8 cellular contexts compared by ENCODE assay signal in the genomic region with DNA sequence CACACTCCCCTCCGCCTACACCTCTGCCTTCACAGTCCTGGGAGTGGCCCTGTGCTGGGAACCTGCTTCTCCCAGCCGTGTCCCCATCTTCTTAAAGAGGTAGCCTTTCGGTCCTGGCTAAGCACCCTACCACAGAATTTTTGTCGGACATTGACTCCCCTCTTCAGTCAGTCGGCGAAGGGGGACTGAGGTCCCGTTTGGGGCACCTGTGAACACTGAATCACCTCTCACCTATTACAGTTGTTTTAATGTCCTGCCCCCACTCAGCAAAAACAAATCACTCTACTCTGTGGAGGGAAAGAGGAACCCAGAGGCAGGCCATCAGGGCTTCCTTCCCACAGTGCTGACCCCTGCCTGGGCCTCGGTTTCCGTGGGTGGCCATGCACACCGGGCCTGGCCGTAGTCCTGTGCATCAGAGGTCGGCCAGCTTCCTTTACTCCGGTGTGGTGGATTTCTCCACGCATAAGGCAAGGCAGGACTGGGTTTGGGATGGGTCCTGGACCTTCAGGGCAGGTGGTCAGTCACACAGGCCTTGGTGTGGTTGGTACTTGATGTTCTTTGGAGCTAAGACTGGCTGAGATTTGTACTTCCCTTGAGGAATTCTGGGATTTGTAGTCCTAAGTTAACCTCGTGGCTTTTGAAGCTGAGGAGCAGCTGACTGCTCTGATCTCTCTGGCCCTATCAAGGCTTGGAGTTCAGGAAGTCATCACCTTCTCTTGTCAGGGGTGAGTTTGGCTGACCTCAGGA. TPM values are rescaled to one million over a fixed set of nuclear protein-coding genes. Genes with fewer than 3 reads are reported as not detected.
DNase-seq lines count a peak whose midpoint lies in the region; ATAC-seq and TF ChIP-seq lines count a peak whose summit lies in the region.

No MANE protein-coding gene starts in this region.

- POLR2A ChIA-PET in activated CD4-positive, alpha-beta T cell treated with anti-CD3 and anti-CD28 coated beads for 36 hours (lab: Charles Lee): interaction anchor here (1.0 kb wide), 2 partner anchors 16 to 20 kb away, joined by 3 to 4 read pairs; no protein-coding TSS in a partner anchor
- POLR2A ChIA-PET in activated B cell treated with CpG ODN at 0.5 μM for 24 hours (lab: Charles Lee): interaction anchor here (0.9 to 1.5 kb wide), 2 partner anchors 37 to 39 kb away, joined by 3 read pairs; a partner anchor contains a TSS
- POLR2A ChIA-PET in naive thymus-derived CD8-positive, alpha-beta T cell (lab: Charles Lee): interaction anchor here (3.0 kb wide), 1 partner anchor 24 kb away, joined by 15 read pairs; a partner anchor contains a TSS

- H3K4me3 ChIP-seq in KMS-11 (IDR thresholded peaks at IDR 0.05; ENCODE audit: insufficient read depth, low read depth, low read length): no peak overlapping the region

- peak overlapping the region; percentile 73 for H3K27ac Mint-ChIP-seq in activated CD4-positive, alpha-beta T cell treated with anti-CD3 and anti-CD28 coated beads for 36 hours
- peak overlapping the region; percentile 73 for H3K27ac Mint-ChIP-seq in activated B cell treated with CpG ODN at 0.5 μM for 24 hours
- peak overlapping the region; percentile 76 to 99 (median 94) for H3K27ac Mint-ChIP-seq in naive thymus-derived CD8-positive, alpha-beta T cell

- peaks cover 60% of the 10 kb centered on the region for H3K4me1 Mint-ChIP-seq in activated CD4-positive, alpha-beta T cell treated with anti-CD3 and anti-CD28 coated beads for 36 hours
- H3K4me1 Mint-ChIP-seq in activated B cell treated with CpG ODN at 0.5 μM for 24 hours: peaks cover 33% of the 10 kb centered on the region
- H3K4me1 Mint-ChIP-seq in naive thymus-derived CD8-positive, alpha-beta T cell: peaks cover 21 to 44% (median 42%) of the 10 kb centered on the region in 4 donors

- no peak for DNase-seq in activated CD4-positive, alpha-beta T cell treated with anti-CD3 and anti-CD28 coated beads for 36 hours
- DNase-seq in activated CD4-positive, alpha-beta T cell treated with anti-CD3 and anti-CD28 coated beads for 48 hours: no peak
- no peak for DNase-seq in activated B cell treated with CpG ODN at 0.5 μM for 24 hours
- DNase-seq in fibroblast of peridontal ligament (ENCODE audit: extremely low read depth): peak; percentile 75
- no peak for DNase-seq in naive thymus-derived CD8-positive, alpha-beta T cell
- DNase-seq in activated CD8-positive, alpha-beta memory T cell treated with anti-CD3 and anti-CD28 coated beads for 24 hours: no peak

- H3K36me3 Mint-ChIP-seq in activated CD4-positive, alpha-beta T cell treated with anti-CD3 and anti-CD28 coated beads for 36 hours (ENCODE audit: low read depth): peaks cover 36% of the 10 kb centered on the region
- H3K36me3 Mint-ChIP-seq in activated B cell treated with CpG ODN at 0.5 μM for 24 hours (ENCODE audit: low read depth): peaks cover 36% of the 10 kb centered on the region
- H3K36me3 Mint-ChIP-seq in naive thymus-derived CD8-positive, alpha-beta T cell: peaks cover 0 to 33% (median 5%) of the 10 kb centered on the region in 3 donors

- no peaks in the 10 kb centered on the region for H4K20me1 ChIP-seq in KMS-11 (ENCODE audit: insufficient read depth)

- ATAC-seq in activated CD4-positive, alpha-beta T cell treated with anti-CD3 and anti-CD28 coated beads for 36 hours: no peak
- ATAC-seq in activated B cell treated with CpG ODN at 0.5 μM for 24 hours (ENCODE audit: low read depth): peak; percentile 7
- ATAC-seq in naive thymus-derived CD8-positive, alpha-beta T cell: peak; percentile 30 to 37
- ATAC-seq in GM18868 (IDR thresholded peaks at IDR 0.05; ENCODE audit: unreplicated experiment): no peak

- peaks cover 6% of the 10 kb centered on the region; the same call in 1 of the 2 replicates for H3K36me3 ChIP-seq in KMS-11 (ENCODE audit: insufficient read depth)

- H3K27me3 Mint-ChIP-seq in activated CD4-positive, alpha-beta T cell treated with anti-CD3 and anti-CD28 coated beads for 36 hours: no peaks in the 10 kb centered on the region
- H3K27me3 Mint-ChIP-seq in activated B cell treated with CpG ODN at 0.5 μM for 24 hours: peaks cover 5% of the 10 kb centered on the region
- H3K27me3 Mint-ChIP-seq in naive thymus-derived CD8-positive, alpha-beta T cell: no peaks in the 10 kb centered on the region

- TF ChIP-seq CTCF in KMS-11 (conservative IDR thresholded peaks at IDR 0.05; ENCODE audit: low read depth, low read length): no peak
- no peak for TF ChIP-seq CTCF in activated B cell treated with CpG ODN at 0.5 μM for 24 hours (IDR thresholded peaks at IDR 0.05)

- no peak overlapping the region for H3K27ac ChIP-seq in KMS-11

- peaks cover 3% of the 10 kb centered on the region for H3K4me1 ChIP-seq in KMS-11 (ENCODE audit: low read depth, poor library complexity, severe bottlenecking)

- peak overlapping the region; percentile 34; the same call in 1 of the 2 replicates for H3K9ac ChIP-seq in KMS-11

- CTCF ChIA-PET in activated CD4-positive, alpha-beta T cell treated with anti-CD3 and anti-CD28 coated beads for 36 hours (lab: Charles Lee): interaction anchor here (0.6 to 1.4 kb wide), 5 partner anchors 25 to 824 kb away, joined by 3 to 4 read pairs (median 3); a partner anchor contains a TSS
- CTCF ChIA-PET in activated B cell treated with CpG ODN at 0.5 μM for 24 hours (lab: Charles Lee): interaction anchor here (1.5 kb wide), 1 partner anchor 17 kb away, joined by 3 read pairs; no protein-coding TSS in a partner anchor

- H3K4me3 Mint-ChIP-seq in activated CD4-positive, alpha-beta T cell treated with anti-CD3 and anti-CD28 coated beads for 36 hours: peak overlapping the region; percentile 75
- H3K4me3 Mint-ChIP-seq in activated B cell treated with CpG ODN at 0.5 μM for 24 hours: peak overlapping the region; percentile 84
- H3K4me3 Mint-ChIP-seq in naive thymus-derived CD8-positive, alpha-beta T cell: peak overlapping the region; percentile 80 to 96 (median 92)

- H2AFZ ChIP-seq in KMS-11 (ENCODE audit: low read depth): no peak overlapping the region

- no peaks in the 10 kb centered on the region for H3K27me3 ChIP-seq in KMS-11 (ENCODE audit: insufficient read depth, low read depth)

- no peaks in the 10 kb centered on the region for H3K79me2 ChIP-seq in KMS-11 (ENCODE audit: insufficient read depth, low read depth)

- no peaks in the 10 kb centered on the region for H3K9me3 Mint-ChIP-seq in activated CD4-positive, alpha-beta T cell treated with anti-CD3 and anti-CD28 coated beads for 36 hours (ENCODE audit: low read depth)
- no peaks in the 10 kb centered on the region for H3K9me3 Mint-ChIP-seq in activated B cell treated with CpG ODN at 0.5 μM for 24 hours
- H3K9me3 Mint-ChIP-seq in naive thymus-derived CD8-positive, alpha-beta T cell: no peaks in the 10 kb centered on the region

- peak overlapping the region; percentile 26; the same call in 1 of the 2 replicates for H3K4me2 ChIP-seq in KMS-11

- intact Hi-C loops in activated CD4-positive, alpha-beta T cell treated with anti-CD3 and anti-CD28 coated beads for 36 hours (cut with DNase I, micrococcal nuclease): loop anchor here in 1 of 2 experiments (10.0 kb wide), 1 partner anchor 1598 kb away; a partner anchor contains a TSS
- intact Hi-C loops in activated B cell treated with CpG ODN at 0.5 μM for 24 hours (cut with micrococcal nuclease): no loop called here

RNA-seq across cellular contexts. Expression of a gene that starts 0.7 kb away (rescaled TPM):
- 1 to 10 TPM; 3.7 to 4.5 TPM for total RNA-seq in activated CD4-positive, alpha-beta T cell treated with anti-CD3 and anti-CD28 coated beads for 36 hours
- total RNA-seq in activated B cell treated with CpG ODN at 0.5 μM for 24 hours: 4.5 and 5.3 TPM in 2 replicates
- total RNA-seq in naive thymus-derived CD8-positive, alpha-beta T cell: 1 to 10 TPM; 7.7 to 9.0 TPM
- polyA plus RNA-seq in naive thymus-derived CD8-positive, alpha-beta T cell: 1 to 10 TPM in 2 of 3 donors, under 1 TPM in 1; 0.98 to 1.8 (median 1.0) TPM

RNA-seq across cellular contexts. Expression of a gene that starts 22.3 kb away (rescaled TPM):
- 100 to 1,000 TPM; 479 to 556 TPM for total RNA-seq in activated CD4-positive, alpha-beta T cell treated with anti-CD3 and anti-CD28 coated beads for 36 hours
- 292 and 319 TPM in 2 replicates for total RNA-seq in activated B cell treated with CpG ODN at 0.5 μM for 24 hours
- total RNA-seq in naive thymus-derived CD8-positive, alpha-beta T cell: 100 to 1,000 TPM; 220 to 229 TPM
- 10 to 100 TPM; 13.6 to 44.6 (median 21.1) TPM for polyA plus RNA-seq in naive thymus-derived CD8-positive, alpha-beta T cell

RNA-seq across cellular contexts. Expression of a gene that starts 24.7 kb away (rescaled TPM):
- total RNA-seq in activated CD4-positive, alpha-beta T cell treated with anti-CD3 and anti-CD28 coated beads for 36 hours: 1 to 10 TPM; 4.6 to 4.7 TPM
- 3.4 and 3.5 TPM in 2 replicates for total RNA-seq in activated B cell treated with CpG ODN at 0.5 μM for 24 hours
- 1 to 10 TPM; 5.2 to 6.3 TPM for total RNA-seq in naive thymus-derived CD8-positive, alpha-beta T cell
- polyA plus RNA-seq in naive thymus-derived CD8-positive, alpha-beta T cell: 1 to 10 TPM in 1 of 3 donors, under 1 TPM in 2; 0.12 to 1.1 (median 0.28) TPM

RNA-seq across cellular contexts. Expression of a gene that starts 24.9 kb away (rescaled TPM):
- total RNA-seq in activated CD4-positive, alpha-beta T cell treated with anti-CD3 and anti-CD28 coated beads for 36 hours: 100 to 1,000 TPM; 130 to 143 TPM
- 49.3 and 60.5 TPM in 2 replicates for total RNA-seq in activated B cell treated with CpG ODN at 0.5 μM for 24 hours
- 10 to 100 TPM; 58.2 to 60.9 TPM for total RNA-seq in naive thymus-derived CD8-positive, alpha-beta T cell
- 10 to 100 TPM; 58.0 to 81.6 (median 68.0) TPM for polyA plus RNA-seq in naive thymus-derived CD8-positive, alpha-beta T cell

RNA-seq across cellular contexts. Expression of a gene that starts 37.6 kb away (rescaled TPM):
- 100 to 1,000 TPM; 207 to 236 TPM for total RNA-seq in activated CD4-positive, alpha-beta T cell treated with anti-CD3 and anti-CD28 coated beads for 36 hours
- 206 and 210 TPM in 2 replicates for total RNA-seq in activated B cell treated with CpG ODN at 0.5 μM for 24 hours
- 100 to 1,000 TPM; 135 to 150 TPM for total RNA-seq in naive thymus-derived CD8-positive, alpha-beta T cell
- polyA plus RNA-seq in naive thymus-derived CD8-positive, alpha-beta T cell: 100 to 1,000 TPM; 167 to 183 (median 178) TPM

Comparison
In these comparisons a context has a peak if more than half of its experiments do, and no peak if none do; other contexts are left out.
1. ATAC-seq: peak in activated B cell treated with CpG ODN at 0.5 μM for 24 hours (single experiment) and naive thymus-derived CD8-positive, alpha-beta T cell (2 of 2); none in activated CD4-positive, alpha-beta T cell treated with anti-CD3 and anti-CD28 coated beads for 36 hours (single experiment) and GM18868 (single experiment).
2. Peak in every context shown above with its lines, with median percentiles within 50 percentile points of each other: H3K27ac Mint-ChIP-seq and H3K4me3 Mint-ChIP-seq.